17 cellular contexts compared by ENCODE assay signal in the genomic region with DNA sequence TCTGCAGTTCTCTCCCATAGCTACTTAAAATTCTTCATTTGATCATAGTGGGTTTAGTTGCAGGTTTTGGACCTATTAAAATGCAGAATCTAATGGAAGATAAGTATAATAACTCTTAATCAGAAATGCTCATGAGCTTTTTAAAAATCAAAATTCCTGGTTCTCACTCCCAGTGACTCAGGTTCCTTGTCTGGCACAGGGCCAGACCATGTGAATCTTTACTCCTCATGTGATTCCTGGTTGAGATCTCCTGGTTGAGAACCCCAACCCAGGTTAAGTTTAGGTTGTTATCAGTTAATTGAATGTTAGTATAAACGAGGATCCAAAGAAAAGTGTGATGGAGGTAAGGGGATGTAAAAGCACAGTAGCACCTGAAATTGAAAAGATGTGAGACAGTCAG.
"Had no signal": no experiment of that assay in that cellular context is flagged by ENCODE, and none has a peak within 500 bp of the region (broad histone marks: within the 10 kb centered on the region; RNA-seq: fewer than 3 reads in every experiment).

No MANE protein-coding gene starts in this region.

- H3K27ac ChIP-seq: epithelial cell of prostate, neutrophil, parathyroid adenoma had no signal

- H3K36me3 Mint-ChIP-seq: activated naive CD8-positive, alpha-beta T cell treated with anti-CD3 and anti-CD28 coated beads for 36 hours; brain; naive thymus-derived CD4-positive, alpha-beta T cell; stimulated activated effector memory CD8-positive, alpha-beta T cell treated with anti-CD3 and anti-CD28 coated beads, Interleukin-12 subunit alpha, Interleukin-12 subunit beta, amount 100 ng/mL, for 72 hours had no signal

- H3K4me3 ChIP-seq: mucosa of descending colon had no signal

- H3K27me3 Mint-ChIP-seq: brain had no signal

- ATAC-seq: effector memory CD8-positive, alpha-beta T cell; left lobe of liver; mucosa of descending colon; naive thymus-derived CD4-positive, alpha-beta T cell; stimulated activated effector memory CD8-positive, alpha-beta T cell treated with anti-CD3 and anti-CD28 coated beads, Interleukin-12 subunit alpha, Interleukin-12 subunit beta, amount 100 ng/mL, for 72 hours had no signal

- H3K79me2 ChIP-seq: parathyroid adenoma had no signal

- H2AFZ ChIP-seq: parathyroid adenoma had no signal

- H3K4me3 Mint-ChIP-seq: activated CD4-positive, alpha-beta T cell treated with anti-CD3 and anti-CD28 coated beads, Interleukin-2, amount 10 ng/mL, durations not matched to agents 24 days and 14 days; activated naive CD8-positive, alpha-beta T cell treated with anti-CD3 and anti-CD28 coated beads for 36 hours; brain; effector memory CD8-positive, alpha-beta T cell; naive thymus-derived CD4-positive, alpha-beta T cell; stimulated activated effector memory CD8-positive, alpha-beta T cell treated with anti-CD3 and anti-CD28 coated beads, Interleukin-12 subunit alpha, Interleukin-12 subunit beta, amount 100 ng/mL, for 72 hours; T-helper 2 cell treated with Interferon-gamma antibody and Interleukin-4, amounts not matched to agents 5 μg/mL and 100 μg/mL, for 36 hours had no signal

- H3K27ac Mint-ChIP-seq: activated CD4-positive, alpha-beta T cell treated with anti-CD3 and anti-CD28 coated beads, Interleukin-2, amount 10 ng/mL, durations not matched to agents 24 days and 14 days; activated naive CD8-positive, alpha-beta T cell treated with anti-CD3 and anti-CD28 coated beads for 36 hours; brain; effector memory CD8-positive, alpha-beta T cell; naive thymus-derived CD4-positive, alpha-beta T cell; stimulated activated effector memory CD8-positive, alpha-beta T cell treated with anti-CD3 and anti-CD28 coated beads, Interleukin-12 subunit alpha, Interleukin-12 subunit beta, amount 100 ng/mL, for 72 hours; T-helper 2 cell treated with Interferon-gamma antibody and Interleukin-4, amounts not matched to agents 5 μg/mL and 100 μg/mL, for 36 hours had no signal

- H3K9me3 ChIP-seq: mucosa of descending colon, neutrophil had no signal

- H3K9me3 Mint-ChIP-seq: activated CD4-positive, alpha-beta T cell treated with anti-CD3 and anti-CD28 coated beads, Interleukin-2, amount 10 ng/mL, durations not matched to agents 24 days and 14 days; activated naive CD8-positive, alpha-beta T cell treated with anti-CD3 and anti-CD28 coated beads for 36 hours; effector memory CD8-positive, alpha-beta T cell; naive thymus-derived CD4-positive, alpha-beta T cell; stimulated activated effector memory CD8-positive, alpha-beta T cell treated with anti-CD3 and anti-CD28 coated beads, Interleukin-12 subunit alpha, Interleukin-12 subunit beta, amount 100 ng/mL, for 72 hours; T-helper 2 cell treated with Interferon-gamma antibody and Interleukin-4, amounts not matched to agents 5 μg/mL and 100 μg/mL, for 36 hours had no signal

- H3K36me3 ChIP-seq: neutrophil had no signal

- DNase-seq: activated CD4-positive, alpha-beta T cell treated with anti-CD3 and anti-CD28 coated beads, Interleukin-2, amount 10 ng/mL, durations not matched to agents 24 days and 14 days; activated CD4-positive, CD25-positive, alpha-beta regulatory T cell; activated gamma-delta T cell treated with Interleukin-2 at 50 U/mL for 16 hours; activated naive CD8-positive, alpha-beta T cell treated with anti-CD3 and anti-CD28 coated beads for 36 hours; amygdala; effector memory CD8-positive, alpha-beta T cell; mucosa of descending colon; naive thymus-derived CD4-positive, alpha-beta T cell; stimulated activated CD4-positive, alpha-beta T cell treated with anti-CD3 and anti-CD28 coated beads, Interleukin-12 subunit alpha, Interleukin-12 subunit beta, amount 100 ng/mL, for 4 hours; stimulated activated CD4-positive, alpha-beta T cell treated with anti-CD3 and anti-CD28 coated beads, Interleukin-2, amount 100 ng/mL, for 24 hours had no signal

- H3K4me1 ChIP-seq: parathyroid adenoma had no signal

- H3K9ac ChIP-seq: parathyroid adenoma had no signal
